Comparison of ENCODE assay signal across 19 cellular contexts in genomic region chr20:45905505-45906079, GRCh38. TPM values are rescaled to one million over a fixed set of nuclear protein-coding genes. Genes with fewer than 3 reads are reported as not detected.
A peak's percentile ranks its signal among the peaks of the same experiment; 100 is the strongest.
DNase-seq lines count a peak whose midpoint lies in the region; TF ChIP-seq lines count a peak whose summit lies in the region.
"Had no signal": no experiment of that assay in that cellular context is flagged by ENCODE, and none has a peak within 500 bp of the region (broad histone marks: within the 10 kb centered on the region; RNA-seq: fewer than 3 reads in every experiment).

No MANE protein-coding gene starts in this region.

- no peak for TF ChIP-seq EP300 in SK-N-SH (IDR thresholded peaks at IDR 0.05; ENCODE audit: borderline replicate concordance in 1 of 2, low read depth in 1 of 2, low read length in 1 of 2)

- H3K4me1 ChIP-seq in SK-N-SH (ENCODE audit: control insufficient read depth in 1 of 2, insufficient read depth in 2 of 2, low read depth in 1 of 2, low read length in 1 of 2) = peaks cover 0 to 3% of the 10 kb centered on the region in 2 experiments; a peak in 1 of 4 replicates
- H3K4me1 ChIP-seq: gastroesophageal sphincter, testis had no signal

- peaks cover 33 to 37% of the 10 kb centered on the region in 2 experiments for H3K36me3 ChIP-seq in SK-N-SH (replicated peaks in 1 of 2; ENCODE audit: control insufficient read depth in 1 of 2, insufficient read depth in 2 of 2, low read length in 1 of 2)

- POLR2A ChIA-PET in SK-N-SH (lab: Yijun Ruan, JAX) = interaction anchor here (0.6 kb wide), 1 partner anchor 9 kb away, joined by 3 read pairs; no protein-coding TSS in a partner anchor

- CTCF ChIA-PET in SK-N-SH (lab: Yijun Ruan, JAX) = interaction anchor here (0.7 to 1.6 kb wide), 5 partner anchors 8 to 107 kb away, joined by 3 to 4 read pairs (median 4); no protein-coding TSS in a partner anchor

- WGBS in SK-N-SH (ENCODE audit: low lambda C conversion rate) = 83% methylated on average over 7 of the region's 8 CpGs

- H3K36me3 Mint-ChIP-seq in endothelial cell (ENCODE audit: low read depth, unreplicated experiment) = peaks cover 15% of the 10 kb centered on the region

- no peak overlapping the region for H3K4me2 ChIP-seq in SK-N-SH

- peaks cover 2% of the 10 kb centered on the region for H3K4me1 Mint-ChIP-seq in endothelial cell (ENCODE audit: unreplicated experiment)

- no peaks in the 10 kb centered on the region for H3K9me3 ChIP-seq in SK-N-SH
- H3K9me3 ChIP-seq: BLaER1, gastroesophageal sphincter, testis had no signal

- H3K79me2 ChIP-seq in SK-N-SH (ENCODE audit: insufficient read depth) = peaks cover 10% of the 10 kb centered on the region

- no peak overlapping the region for H3K9ac ChIP-seq in SK-N-SH

- no peak for TF ChIP-seq RAD21 in SK-N-SH (IDR thresholded peaks at IDR 0.05; ENCODE audit: low read length)

- H3K27me3 Mint-ChIP-seq in endothelial cell (ENCODE audit: unreplicated experiment) = peaks cover 8% of the 10 kb centered on the region
- H3K27me3 Mint-ChIP-seq: IgD-negative memory B cell, progenitor cell of endocrine pancreas had no signal

- no peaks in the 10 kb centered on the region for H3K27me3 ChIP-seq in SK-N-SH (ENCODE audit: insufficient read depth)
- H3K27me3 ChIP-seq: BLaER1, gastroesophageal sphincter, testis had no signal

- TF ChIP-seq CTCF in AG10803 (conservative IDR thresholded peaks at IDR 0.05; ENCODE audit: low read length) (no peak), SK-N-SH (IDR thresholded peaks at IDR 0.05) (no peak), endothelial cell (IDR thresholded peaks at IDR 0.05; ENCODE audit: unreplicated experiment) (no peak)

- no peaks in the 10 kb centered on the region; the same call in 1 of the 2 replicates for H4K20me1 ChIP-seq in SK-N-SH (ENCODE audit: insufficient read depth)

- H3K9me3 Mint-ChIP-seq in endothelial cell (ENCODE audit: unreplicated experiment) = no peaks in the 10 kb centered on the region
- H3K9me3 Mint-ChIP-seq: activated CD4-positive, alpha-beta T cell treated with anti-CD3 and anti-CD28 coated beads, Interleukin-2, amount 10 ng/mL, durations not matched to agents 7 days and 5 days; IgD-negative memory B cell had no signal

- DNase-seq in AG10803 (ENCODE audit: low read depth) = peak; percentile 68
- DNase-seq in HT1080 (ENCODE audit: low read depth) = peak; percentile 79
- DNase-seq in amniotic stem cell (lab: John Stamatoyannopoulos, UW) = peak; percentile 87
- peak; percentile 78 for DNase-seq in iris pigment epithelial cell (ENCODE audit: low read depth)
- no peak for DNase-seq in SK-N-SH
- DNase-seq in activated CD8-positive, alpha-beta memory T cell treated with anti-CD3 and anti-CD28 coated beads, Interleukin-2, amount 50 U/mL, for 4 hours = no peak
- DNase-seq in middle frontal gyrus (ENCODE audit: extremely low spot score, low spot score) = no peak
- no peak for DNase-seq in endothelial cell (ENCODE audit: low spot score)
- DNase-seq: activated CD4-positive, alpha-beta T cell treated with anti-CD3 and anti-CD28 coated beads, Interleukin-2, amount 10 ng/mL, durations not matched to agents 7 days and 5 days; activated T-cell treated with anti-CD3 and anti-CD28 coated beads, Interleukin-2, amount 50 U/mL, for 48 hours; aorta; DMS79; NCI-H524; testis had no signal

- no peak overlapping the region for H3K27ac Mint-ChIP-seq in endothelial cell (ENCODE audit: unreplicated experiment)
- H3K27ac Mint-ChIP-seq: activated CD4-positive, alpha-beta T cell treated with anti-CD3 and anti-CD28 coated beads, Interleukin-2, amount 10 ng/mL, durations not matched to agents 7 days and 5 days; progenitor cell of endocrine pancreas had no signal

- H3K4me3 ChIP-seq in AG10803 (ENCODE audit: low read length) = no peak overlapping the region
- no peak overlapping the region for H3K4me3 ChIP-seq in SK-N-SH (ENCODE audit: low read depth in 2 of 2, low read length in 1 of 2)
- H3K4me3 ChIP-seq: BLaER1, gastroesophageal sphincter, GM12878, testis had no signal

- no peak overlapping the region for H2AFZ ChIP-seq in SK-N-SH (ENCODE audit: low read depth)

- H3K9me2 ChIP-seq in SK-N-SH = no peaks in the 10 kb centered on the region

- peaks cover 14% of the 10 kb centered on the region for H3F3A ChIP-seq in SK-N-SH (replicated peaks; ENCODE audit: insufficient read depth)

- H3K27ac ChIP-seq in SK-N-SH (ENCODE audit: low read depth in 2 of 2, low read length in 1 of 2) = no peak overlapping the region
- H3K27ac ChIP-seq: gastroesophageal sphincter, testis had no signal

- H3K4me3 Mint-ChIP-seq in endothelial cell (ENCODE audit: unreplicated experiment) = no peak overlapping the region
- H3K4me3 Mint-ChIP-seq: activated CD4-positive, alpha-beta T cell treated with anti-CD3 and anti-CD28 coated beads, Interleukin-2, amount 10 ng/mL, durations not matched to agents 7 days and 5 days; IgD-negative memory B cell had no signal

TF ChIP-seq in SK-N-SH, 30 proteins besides CTCF, POLR2A, EP300 and RAD21 (continues in another document):
- TF ChIP-seq REST (IDR thresholded peaks at IDR 0.05; ENCODE audit: low read depth, low read length) (no peak), CHD2 (IDR thresholded peaks at IDR 0.05; ENCODE audit: low read length, partially characterized antibody) (no peak), MXI1 (IDR thresholded peaks at IDR 0.05; ENCODE audit: low read depth, low read length) (no peak), FOXJ3 (CRISPR knock-in tag; IDR thresholded peaks at IDR 0.05) (no peak), RFX5 (IDR thresholded peaks at IDR 0.05; ENCODE audit: low read length) (no peak), RCOR1 (IDR thresholded peaks at IDR 0.05; ENCODE audit: low read length) (no peak)

RNA-seq across cellular contexts. Expression of gene PLTP, which starts 6.4 kb away (rescaled TPM):
- total RNA-seq in HT1080 (2014; rRNA removed; shearing (Covaris generic)) = 0.16 TPM in 1 of 2 replicates, not detected in the other
- 0.75 and 0.85 TPM in 2 replicates for polyA plus RNA-seq in HT1080 (2015; cell fraction: cytosol; rRNA removed)
- polyA plus RNA-seq in HT1080 (2015; cell fraction: nucleus; rRNA removed) = 0.65 and 0.87 TPM in 2 replicates
- polyA plus RNA-seq in SK-N-SH (2012; rRNA removed) = 114 and 154 TPM in 2 replicates
- polyA plus RNA-seq in SK-N-SH (2012; cell fraction: cytosol; rRNA removed) = 68.2 and 102 TPM in 2 replicates
- polyA plus RNA-seq in SK-N-SH (2012; cell fraction: nucleus; rRNA removed) = 169 and 176 TPM in 2 replicates
- 41.3 TPM for total RNA-seq in endothelial cell (ENCODE audit: unreplicated experiment)

RNA-seq across cellular contexts. Expression of gene CTSA, which starts 14.5 kb away (rescaled TPM):
- total RNA-seq in HT1080 (2014; rRNA removed; shearing (Covaris generic)) = 84.1 and 115 TPM in 2 replicates
- 137 and 144 TPM in 2 replicates for polyA plus RNA-seq in HT1080 (2015; cell fraction: cytosol; rRNA removed)
- 282 and 323 TPM in 2 replicates for polyA plus RNA-seq in HT1080 (2015; cell fraction: nucleus; rRNA removed)
- polyA plus RNA-seq in SK-N-SH (2012; rRNA removed) = 338 and 363 TPM in 2 replicates
- polyA plus RNA-seq in SK-N-SH (2012; cell fraction: cytosol; rRNA removed) = 162 and 242 TPM in 2 replicates
- polyA plus RNA-seq in SK-N-SH (2012; cell fraction: nucleus; rRNA removed) = 656 and 683 TPM in 2 replicates
- 62.7 TPM for total RNA-seq in endothelial cell (ENCODE audit: unreplicated experiment)

RNA-seq across cellular contexts. Expression of gene NEURL2, which starts 14.6 kb away (rescaled TPM):
- 1.3 and 2.1 TPM in 2 replicates for total RNA-seq in HT1080 (2014; rRNA removed; shearing (Covaris generic))
- 1.8 and 3.0 TPM in 2 replicates for polyA plus RNA-seq in HT1080 (2015; cell fraction: cytosol; rRNA removed)
- 5.5 and 9.3 TPM in 2 replicates for polyA plus RNA-seq in HT1080 (2015; cell fraction: nucleus; rRNA removed)
- 3.5 and 4.7 TPM in 2 replicates for polyA plus RNA-seq in SK-N-SH (2012; rRNA removed)
- polyA plus RNA-seq in SK-N-SH (2012; cell fraction: cytosol; rRNA removed) = 1.3 and 1.9 TPM in 2 replicates
- 21.3 and 22.3 TPM in 2 replicates for polyA plus RNA-seq in SK-N-SH (2012; cell fraction: nucleus; rRNA removed)
- 3.6 TPM for total RNA-seq in endothelial cell (ENCODE audit: unreplicated experiment)

RNA-seq across cellular contexts. Expression of gene SPATA25, which starts 18.2 kb away (rescaled TPM):
- total RNA-seq in HT1080 (2014; rRNA removed; shearing (Covaris generic)) = 0.33 and 0.34 TPM in 2 replicates
- polyA plus RNA-seq in HT1080 (2015; cell fraction: cytosol; rRNA removed) = 0.19 and 0.86 TPM in 2 replicates
- polyA plus RNA-seq in HT1080 (2015; cell fraction: nucleus; rRNA removed) = 3.3 and 5.4 TPM in 2 replicates
- polyA plus RNA-seq in SK-N-SH (2012; rRNA removed) = 1.3 and 2.9 TPM in 2 replicates
- 0.28 and 0.32 TPM in 2 replicates for polyA plus RNA-seq in SK-N-SH (2012; cell fraction: cytosol; rRNA removed)
- polyA plus RNA-seq in SK-N-SH (2012; cell fraction: nucleus; rRNA removed) = 13.5 and 18.1 TPM in 2 replicates
- 0.62 TPM for total RNA-seq in endothelial cell (ENCODE audit: unreplicated experiment)
- polyA plus RNA-seq: IgD-negative memory B cell had no signal

RNA-seq across cellular contexts. Expression of gene ZSWIM1, which starts 24.6 kb away (rescaled TPM):
- 8.1 and 13.8 TPM in 2 replicates for total RNA-seq in HT1080 (2014; rRNA removed; shearing (Covaris generic))
- polyA plus RNA-seq in HT1080 (2015; cell fraction: cytosol; rRNA removed) = 6.9 TPM in 2 replicates
- polyA plus RNA-seq in HT1080 (2015; cell fraction: nucleus; rRNA removed) = 6.8 and 12.1 TPM in 2 replicates
- polyA plus RNA-seq in SK-N-SH (2012; rRNA removed) = 1.8 and 2.8 TPM in 2 replicates
- polyA plus RNA-seq in SK-N-SH (2012; cell fraction: cytosol; rRNA removed) = 1.1 and 1.3 TPM in 2 replicates
- polyA plus RNA-seq in SK-N-SH (2012; cell fraction: nucleus; rRNA removed) = 2.3 and 2.6 TPM in 2 replicates
- 12.6 TPM for total RNA-seq in endothelial cell (ENCODE audit: unreplicated experiment)

Comparison
In these comparisons a context has a peak if more than half of its experiments do, and no peak if none do; other contexts are left out.
1. DNase-seq: peak in AG10803 (single experiment), HT1080 (single experiment), amniotic stem cell (single experiment) and iris pigment epithelial cell (single experiment); none in SK-N-SH (single experiment), activated CD8-positive, alpha-beta memory T cell treated with anti-CD3 and anti-CD28 coated beads, Interleukin-2, amount 50 U/mL, for 4 hours (single experiment), middle frontal gyrus (single experiment) and endothelial cell (single experiment).
2. RNA of gene PLTP, which starts 6.4 kb away (total RNA-seq): 41.3 TPM in endothelial cell (single experiment); 0.16 TPM in HT1080; every median in the first group is over 10 times any median in the second.